ENCODE assay signal across 9 cellular contexts in genomic region chr1:204669579-204669978, GRCh38. TPM values are rescaled to one million over a fixed set of nuclear protein-coding genes. Genes with fewer than 3 reads are reported as not detected.
"Had no signal": no experiment of that assay in that cellular context is flagged by ENCODE, and none has a peak within 500 bp of the region (broad histone marks: within the 10 kb centered on the region; RNA-seq: fewer than 3 reads in every experiment).

No MANE protein-coding gene starts in this region.

- H3K9ac ChIP-seq: GM23248 had no signal

- FAIRE-seq: H1, H54, HTR-8/SVneo had no signal

- H3K4me3 ChIP-seq: GM23248 had no signal

- DNase-seq: GM23248, H9, HCEC 1CT, IMR-90, KBM-7 had no signal

- H3K27ac ChIP-seq: GM23248 had no signal

- H2AFZ ChIP-seq: GM23248 had no signal

RNA-seq across cellular contexts. Expression of gene LRRN2, which starts 16.0 kb away (rescaled TPM):
- total RNA-seq: HT-29, IMR-90 had no signal
- polyA plus RNA-seq: GM23248, IMR-90 had no signal
